37 cellular contexts compared by ENCODE assay signal in the genomic region with DNA sequence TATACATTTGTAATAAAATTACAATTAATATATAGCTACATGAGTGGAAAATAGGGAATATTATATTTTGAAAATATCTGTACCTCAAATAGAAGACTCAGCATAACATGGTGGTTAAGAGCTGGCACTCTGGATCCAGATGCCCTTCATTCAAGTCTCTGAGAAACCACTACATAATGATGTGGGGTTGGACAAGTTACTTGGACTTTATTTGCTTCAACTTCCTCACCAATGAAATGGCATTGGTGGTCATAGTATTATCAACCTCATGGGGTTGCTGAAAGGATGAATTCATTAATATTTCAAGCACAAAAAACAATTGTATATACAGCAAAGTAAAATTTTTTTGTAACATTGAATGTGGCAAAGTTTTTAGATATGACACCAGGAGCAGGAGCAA. TPM values are rescaled to one million over a fixed set of nuclear protein-coding genes. Genes with fewer than 3 reads are reported as not detected.
"Had no signal": no experiment of that assay in that cellular context is flagged by ENCODE, and none has a peak within 500 bp of the region (broad histone marks: within the 10 kb centered on the region; RNA-seq: fewer than 3 reads in every experiment).

No MANE protein-coding gene starts in this region.

- H3K9me3 Mint-ChIP-seq: activated CD8-positive, alpha-beta T cell treated with anti-CD3 and anti-CD28 coated beads for 36 hours; activated naive CD4-positive, alpha-beta T cell treated with anti-CD3 and anti-CD28 coated beads, Interleukin-2, amount 50 U/mL, for 24 hours; activated T-helper 2 cell treated with anti-CD3 and anti-CD28 coated beads, Interferon-gamma antibody, Interleukin-2, Interleukin-4, amounts not matched to agents 10 μg/mL and 5 μg/mL and 100 μg/mL, durations not matched to agents 14 hours and 24 hours and 36 hours had no signal

- H3K4me3 ChIP-seq: ascending aorta, cardiac muscle cell, Peyer's patch, SJSA1 had no signal

- DNase-seq: activated CD4-positive, alpha-beta T cell treated with anti-CD3 and anti-CD28 coated beads for 1 hour; activated CD4-positive, alpha-beta T cell treated with anti-CD3 and anti-CD28 coated beads for 48 hours; activated CD4-positive, alpha-beta T cell treated with anti-CD3 and anti-CD28 coated beads, Interleukin-2, amount 50 U/mL, for 4 hours; activated CD4-positive, CD25-positive, alpha-beta regulatory T cell; activated CD8-positive, alpha-beta T cell treated with anti-CD3 and anti-CD28 coated beads for 36 hours; activated gamma-delta T cell; activated naive CD4-positive, alpha-beta T cell treated with Interleukin-2 at 50 U/mL for 16 hours; activated naive CD8-positive, alpha-beta T cell treated with anti-CD3 and anti-CD28 coated beads, Interleukin-2, amount 10 ng/mL, durations not matched to agents 7 days and 5 days; activated T-cell treated with anti-CD3 and anti-CD28 coated beads, Interleukin-2, amount 50 U/mL, for 24 hours; amygdala; MM.1S; NCI-H1092 treated with DMSO at 0.1 percent for 48 hours; NCI-H1417; NCI-H146; NCI-H187; NCI-H2029 treated with DMSO at 0.1 percent for 48 hours; NCI-H2107; NCI-H2171; NCI-H510A; NCI-H526; NCI-H748 treated with DMSO at 0.1 percent for 48 hours; NK-92 treated with Interleukin-12 subunit alpha and Interleukin-12 subunit beta, amount 100 ng/mL, for 24 hours; PC-3; Peyer's patch; RPMI8226; SHP77 treated with DMSO at 0.1 percent for 48 hours; T-cell; T-helper 17 cell; T1000; WERI-Rb-1 had no signal

- H3K9me3 ChIP-seq: ascending aorta, Peyer's patch, SJSA1 had no signal

- H3K27me3 ChIP-seq: ascending aorta, cardiac muscle cell, Peyer's patch, SJSA1 had no signal

- H3K4me1 ChIP-seq: ascending aorta, Peyer's patch had no signal

- H3K9ac ChIP-seq: KMS-11 had no signal

- H3K27me3 Mint-ChIP-seq: activated CD8-positive, alpha-beta T cell treated with anti-CD3 and anti-CD28 coated beads for 36 hours; activated naive CD4-positive, alpha-beta T cell treated with anti-CD3 and anti-CD28 coated beads, Interleukin-2, amount 50 U/mL, for 24 hours; activated naive CD8-positive, alpha-beta T cell treated with anti-CD3 and anti-CD28 coated beads, Interleukin-2, amount 10 ng/mL, durations not matched to agents 7 days and 5 days; activated T-cell treated with anti-CD3 and anti-CD28 coated beads, Interleukin-2, amount 50 U/mL, for 24 hours; T-cell; T-helper 17 cell had no signal

- H3K4me3 Mint-ChIP-seq: activated CD8-positive, alpha-beta T cell treated with anti-CD3 and anti-CD28 coated beads for 36 hours; activated naive CD4-positive, alpha-beta T cell treated with anti-CD3 and anti-CD28 coated beads, Interleukin-2, amount 50 U/mL, for 24 hours; activated naive CD8-positive, alpha-beta T cell treated with anti-CD3 and anti-CD28 coated beads, Interleukin-2, amount 10 ng/mL, durations not matched to agents 7 days and 5 days; activated T-cell treated with anti-CD3 and anti-CD28 coated beads, Interleukin-2, amount 50 U/mL, for 24 hours; T-cell; T-helper 17 cell had no signal

- H3K27ac Mint-ChIP-seq: activated CD8-positive, alpha-beta T cell treated with anti-CD3 and anti-CD28 coated beads for 36 hours; activated naive CD4-positive, alpha-beta T cell treated with anti-CD3 and anti-CD28 coated beads, Interleukin-2, amount 50 U/mL, for 24 hours; activated naive CD8-positive, alpha-beta T cell treated with anti-CD3 and anti-CD28 coated beads, Interleukin-2, amount 10 ng/mL, durations not matched to agents 7 days and 5 days; activated T-cell treated with anti-CD3 and anti-CD28 coated beads, Interleukin-2, amount 50 U/mL, for 24 hours; activated T-helper 2 cell treated with anti-CD3 and anti-CD28 coated beads, Interferon-gamma antibody, Interleukin-2, Interleukin-4, amounts not matched to agents 10 μg/mL and 5 μg/mL and 100 μg/mL, durations not matched to agents 14 hours and 24 hours and 36 hours; T-cell; T-helper 17 cell had no signal

- H3K4me2 ChIP-seq: KMS-11 had no signal

- ATAC-seq: activated CD8-positive, alpha-beta T cell treated with anti-CD3 and anti-CD28 coated beads for 36 hours; PC-3; SK-N-SH treated with all-trans-retinoic acid at 6 μM for 48 hours; T-cell; T-helper 17 cell had no signal

- H3K4me1 Mint-ChIP-seq: activated naive CD4-positive, alpha-beta T cell treated with anti-CD3 and anti-CD28 coated beads, Interleukin-2, amount 50 U/mL, for 24 hours; activated naive CD8-positive, alpha-beta T cell treated with anti-CD3 and anti-CD28 coated beads, Interleukin-2, amount 10 ng/mL, durations not matched to agents 7 days and 5 days; T-cell; T-helper 17 cell had no signal

- H3K27ac ChIP-seq: ascending aorta, cardiac muscle cell, KMS-11, Peyer's patch, SJSA1, WERI-Rb-1 had no signal

- H3K36me3 ChIP-seq: ascending aorta, cardiac muscle cell, Peyer's patch, SJSA1, WERI-Rb-1 had no signal

- H3K36me3 Mint-ChIP-seq: activated naive CD4-positive, alpha-beta T cell treated with anti-CD3 and anti-CD28 coated beads, Interleukin-2, amount 50 U/mL, for 24 hours; activated naive CD8-positive, alpha-beta T cell treated with anti-CD3 and anti-CD28 coated beads, Interleukin-2, amount 10 ng/mL, durations not matched to agents 7 days and 5 days; T-cell had no signal

RNA-seq across cellular contexts. Expression of a gene that starts 46.4 kb away (rescaled TPM):
- total RNA-seq: activated CD8-positive, alpha-beta T cell treated with anti-CD3 and anti-CD28 coated beads for 36 hours; activated naive CD8-positive, alpha-beta T cell treated with anti-CD3 and anti-CD28 coated beads, Interleukin-2, amount 10 ng/mL, durations not matched to agents 7 days and 5 days; activated T-helper 2 cell treated with anti-CD3 and anti-CD28 coated beads, Interferon-gamma antibody, Interleukin-2, Interleukin-4, amounts not matched to agents 10 μg/mL and 5 μg/mL and 100 μg/mL, durations not matched to agents 14 hours and 24 hours and 36 hours; ascending aorta; cardiac muscle cell; PC-3; SJSA1; T-helper 17 cell had no signal
- polyA plus RNA-seq: cardiac muscle cell had no signal
